ENCODE assay signal across 1 cellular context in the genomic region with DNA sequence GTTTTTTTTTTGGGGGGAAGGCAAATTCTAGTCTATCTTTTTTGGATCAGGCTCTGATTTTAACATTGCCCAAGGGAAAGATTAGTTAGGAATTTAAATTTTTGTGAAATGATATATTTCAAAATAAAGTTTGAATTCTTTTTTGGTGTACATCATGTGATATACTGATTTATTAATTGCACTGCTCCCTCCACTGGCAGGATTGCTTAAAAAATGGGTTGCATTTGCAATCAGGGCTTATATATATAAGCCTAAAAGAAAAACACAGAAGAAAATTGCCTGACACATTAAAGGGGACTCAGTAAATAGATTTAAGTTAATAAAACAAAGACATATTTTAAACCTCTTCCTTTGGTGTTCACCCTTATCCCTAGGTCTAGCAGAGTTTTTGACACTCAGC.
TF ChIP-seq lines count a peak whose summit lies in the region.

No MANE protein-coding gene starts in this region.

TF ChIP-seq in H1, 55 proteins besides CTCF, POLR2A, EP300 and RAD21:
- TF ChIP-seq, protein P1, sequence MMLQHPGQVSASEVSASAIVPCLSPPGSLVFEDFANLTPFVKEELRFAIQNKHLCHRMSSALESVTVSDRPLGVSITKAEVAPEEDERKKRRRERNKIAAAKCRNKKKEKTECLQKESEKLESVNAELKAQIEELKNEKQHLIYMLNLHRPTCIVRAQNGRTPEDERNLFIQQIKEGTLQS (IDR thresholded peaks at IDR 0.05; ENCODE audit: insufficient read depth, low read depth, low read length): no peak
- TF ChIP-seq SP4 (IDR thresholded peaks at IDR 0.05; ENCODE audit: low read length) (no peak), SIX5 (IDR thresholded peaks at IDR 0.05; ENCODE audit: low read depth, low read length) (no peak), MAFK (IDR thresholded peaks at IDR 0.05; ENCODE audit: low read depth, low read length) (no peak), CEBPB (IDR thresholded peaks at IDR 0.05; ENCODE audit: low read depth, low read length) (no peak), TBP (IDR thresholded peaks at IDR 0.05; ENCODE audit: low read depth, low read length) (no peak), PHF8 (conservative IDR thresholded peaks at IDR 0.05; ENCODE audit: low read depth, low read length) (no peak), EGR1 (IDR thresholded peaks at IDR 0.05; ENCODE audit: borderline replicate concordance, low read depth, low read length) (no peak), ZNF274 (IDR thresholded peaks at IDR 0.05; ENCODE audit: borderline replicate concordance, extremely low read depth, low read length) (no peak), NRF1 (IDR thresholded peaks at IDR 0.05; ENCODE audit: low read depth, low read length) (no peak), RXRA (IDR thresholded peaks at IDR 0.05; ENCODE audit: insufficient read depth, low read depth, low read length) (no peak), POLR2AphosphoS5 (IDR thresholded peaks at IDR 0.05; ENCODE audit: low read depth, low read length) (no peak)
- TF ChIP-seq, protein P2, sequence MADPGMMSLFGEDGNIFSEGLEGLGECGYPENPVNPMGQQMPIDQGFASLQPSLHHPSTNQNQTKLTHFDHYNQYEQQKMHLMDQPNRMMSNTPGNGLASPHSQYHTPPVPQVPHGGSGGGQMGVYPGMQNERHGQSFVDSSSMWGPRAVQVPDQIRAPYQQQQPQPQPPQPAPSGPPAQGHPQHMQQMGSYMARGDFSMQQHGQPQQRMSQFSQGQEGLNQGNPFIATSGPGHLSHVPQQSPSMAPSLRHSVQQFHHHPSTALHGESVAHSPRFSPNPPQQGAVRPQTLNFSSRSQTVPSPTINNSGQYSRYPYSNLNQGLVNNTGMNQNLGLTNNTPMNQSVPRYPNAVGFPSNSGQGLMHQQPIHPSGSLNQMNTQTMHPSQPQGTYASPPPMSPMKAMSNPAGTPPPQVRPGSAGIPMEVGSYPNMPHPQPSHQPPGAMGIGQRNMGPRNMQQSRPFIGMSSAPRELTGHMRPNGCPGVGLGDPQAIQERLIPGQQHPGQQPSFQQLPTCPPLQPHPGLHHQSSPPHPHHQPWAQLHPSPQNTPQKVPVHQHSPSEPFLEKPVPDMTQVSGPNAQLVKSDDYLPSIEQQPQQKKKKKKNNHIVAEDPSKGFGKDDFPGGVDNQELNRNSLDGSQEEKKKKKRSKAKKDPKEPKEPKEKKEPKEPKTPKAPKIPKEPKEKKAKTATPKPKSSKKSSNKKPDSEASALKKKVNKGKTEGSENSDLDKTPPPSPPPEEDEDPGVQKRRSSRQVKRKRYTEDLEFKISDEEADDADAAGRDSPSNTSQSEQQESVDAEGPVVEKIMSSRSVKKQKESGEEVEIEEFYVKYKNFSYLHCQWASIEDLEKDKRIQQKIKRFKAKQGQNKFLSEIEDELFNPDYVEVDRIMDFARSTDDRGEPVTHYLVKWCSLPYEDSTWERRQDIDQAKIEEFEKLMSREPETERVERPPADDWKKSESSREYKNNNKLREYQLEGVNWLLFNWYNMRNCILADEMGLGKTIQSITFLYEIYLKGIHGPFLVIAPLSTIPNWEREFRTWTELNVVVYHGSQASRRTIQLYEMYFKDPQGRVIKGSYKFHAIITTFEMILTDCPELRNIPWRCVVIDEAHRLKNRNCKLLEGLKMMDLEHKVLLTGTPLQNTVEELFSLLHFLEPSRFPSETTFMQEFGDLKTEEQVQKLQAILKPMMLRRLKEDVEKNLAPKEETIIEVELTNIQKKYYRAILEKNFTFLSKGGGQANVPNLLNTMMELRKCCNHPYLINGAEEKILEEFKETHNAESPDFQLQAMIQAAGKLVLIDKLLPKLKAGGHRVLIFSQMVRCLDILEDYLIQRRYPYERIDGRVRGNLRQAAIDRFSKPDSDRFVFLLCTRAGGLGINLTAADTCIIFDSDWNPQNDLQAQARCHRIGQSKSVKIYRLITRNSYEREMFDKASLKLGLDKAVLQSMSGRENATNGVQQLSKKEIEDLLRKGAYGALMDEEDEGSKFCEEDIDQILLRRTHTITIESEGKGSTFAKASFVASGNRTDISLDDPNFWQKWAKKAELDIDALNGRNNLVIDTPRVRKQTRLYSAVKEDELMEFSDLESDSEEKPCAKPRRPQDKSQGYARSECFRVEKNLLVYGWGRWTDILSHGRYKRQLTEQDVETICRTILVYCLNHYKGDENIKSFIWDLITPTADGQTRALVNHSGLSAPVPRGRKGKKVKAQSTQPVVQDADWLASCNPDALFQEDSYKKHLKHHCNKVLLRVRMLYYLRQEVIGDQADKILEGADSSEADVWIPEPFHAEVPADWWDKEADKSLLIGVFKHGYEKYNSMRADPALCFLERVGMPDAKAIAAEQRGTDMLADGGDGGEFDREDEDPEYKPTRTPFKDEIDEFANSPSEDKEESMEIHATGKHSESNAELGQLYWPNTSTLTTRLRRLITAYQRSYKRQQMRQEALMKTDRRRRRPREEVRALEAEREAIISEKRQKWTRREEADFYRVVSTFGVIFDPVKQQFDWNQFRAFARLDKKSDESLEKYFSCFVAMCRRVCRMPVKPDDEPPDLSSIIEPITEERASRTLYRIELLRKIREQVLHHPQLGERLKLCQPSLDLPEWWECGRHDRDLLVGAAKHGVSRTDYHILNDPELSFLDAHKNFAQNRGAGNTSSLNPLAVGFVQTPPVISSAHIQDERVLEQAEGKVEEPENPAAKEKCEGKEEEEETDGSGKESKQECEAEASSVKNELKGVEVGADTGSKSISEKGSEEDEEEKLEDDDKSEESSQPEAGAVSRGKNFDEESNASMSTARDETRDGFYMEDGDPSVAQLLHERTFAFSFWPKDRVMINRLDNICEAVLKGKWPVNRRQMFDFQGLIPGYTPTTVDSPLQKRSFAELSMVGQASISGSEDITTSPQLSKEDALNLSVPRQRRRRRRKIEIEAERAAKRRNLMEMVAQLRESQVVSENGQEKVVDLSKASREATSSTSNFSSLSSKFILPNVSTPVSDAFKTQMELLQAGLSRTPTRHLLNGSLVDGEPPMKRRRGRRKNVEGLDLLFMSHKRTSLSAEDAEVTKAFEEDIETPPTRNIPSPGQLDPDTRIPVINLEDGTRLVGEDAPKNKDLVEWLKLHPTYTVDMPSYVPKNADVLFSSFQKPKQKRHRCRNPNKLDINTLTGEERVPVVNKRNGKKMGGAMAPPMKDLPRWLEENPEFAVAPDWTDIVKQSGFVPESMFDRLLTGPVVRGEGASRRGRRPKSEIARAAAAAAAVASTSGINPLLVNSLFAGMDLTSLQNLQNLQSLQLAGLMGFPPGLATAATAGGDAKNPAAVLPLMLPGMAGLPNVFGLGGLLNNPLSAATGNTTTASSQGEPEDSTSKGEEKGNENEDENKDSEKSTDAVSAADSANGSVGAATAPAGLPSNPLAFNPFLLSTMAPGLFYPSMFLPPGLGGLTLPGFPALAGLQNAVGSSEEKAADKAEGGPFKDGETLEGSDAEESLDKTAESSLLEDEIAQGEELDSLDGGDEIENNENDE (IDR thresholded peaks at IDR 0.05; ENCODE audit: insufficient replicate concordance, low read length): no peak
TF ChIP-seq in H1: peak in this region for 0.
